ENCODE assay signal across 24 cellular contexts in genomic region chr2:129711816-129712420, GRCh38.
A peak's percentile ranks its signal among the peaks of the same experiment; 100 is the strongest.
DNase-seq lines count a peak whose midpoint lies in the region; ATAC-seq and TF ChIP-seq lines count a peak whose summit lies in the region.
"Had no signal": no experiment of that assay in that cellular context is flagged by ENCODE, and none has a peak within 500 bp of the region (broad histone marks: within the 10 kb centered on the region; RNA-seq: fewer than 3 reads in every experiment).

No MANE protein-coding gene starts in this region.

- no peak for TF ChIP-seq POLR2A in GM18505 (IDR thresholded peaks at IDR 0.05; ENCODE audit: borderline replicate concordance, extremely low read depth, insufficient read depth, insufficient read length)

- ATAC-seq in esophagus mucosa, result peak; percentile 19
- ATAC-seq in GM18505 (IDR thresholded peaks at IDR 0.05; ENCODE audit: unreplicated experiment), result no peak
- ATAC-seq: activated CD4-positive, CD25-positive, alpha-beta regulatory T cell treated with anti-CD3 and anti-CD28 coated beads, Interleukin-2, amount 50 U/mL, for 24 hours; mucosa of descending colon; T-helper 17 cell had no signal

- DNase-seq in H4 (ENCODE audit: low spot score) (peak; percentile 17), NCI-H69 (lab: John Stamatoyannopoulos, UW) (peak; percentile 13), retina (peak; percentile 37), activated gamma-delta T cell treated with Interleukin-2 at 50 U/mL for 16 hours (no peak), EL (no peak)
- DNase-seq: activated CD4-positive, alpha-beta memory T cell treated with anti-CD3 and anti-CD28 coated beads, Interleukin-2, amount 10 ng/mL, durations not matched to agents 7 days and 5 days; activated effector memory CD4-positive, alpha-beta T cell treated with anti-CD3 and anti-CD28 coated beads, Interleukin-2, amount 50 U/mL, for 16 hours; activated naive CD8-positive, alpha-beta T cell treated with anti-CD3 and anti-CD28 coated beads, Interleukin-2, amount 10 ng/mL, durations not matched to agents 7 days and 5 days; CD4-positive, alpha-beta T cell; dorsolateral prefrontal cortex; islet precursor cell; MG63; mucosa of descending colon; NCI-H1417 treated with DMSO at 0.1 percent for 48 hours; NCI-H2081 treated with DMSO at 0.1 percent for 48 hours; NCI-H226; NCI-H774; ovary; RPMI8226; stimulated activated CD4-positive, alpha-beta T cell treated with anti-CD3 and anti-CD28 coated beads, Interleukin-1b, Interleukin-23, amount 100 ng/mL, for 48 hours; T-helper 17 cell had no signal

Comparison
In these comparisons a context has a peak if more than half of its experiments do, and no peak if none do; other contexts are left out.
1. DNase-seq: peak in H4 (single experiment), NCI-H69 (single experiment) and retina (single experiment); none in activated gamma-delta T cell treated with Interleukin-2 at 50 U/mL for 16 hours (single experiment) and EL (single experiment).